Comparison of ENCODE assay signal across 1 cellular context in the genomic region with DNA sequence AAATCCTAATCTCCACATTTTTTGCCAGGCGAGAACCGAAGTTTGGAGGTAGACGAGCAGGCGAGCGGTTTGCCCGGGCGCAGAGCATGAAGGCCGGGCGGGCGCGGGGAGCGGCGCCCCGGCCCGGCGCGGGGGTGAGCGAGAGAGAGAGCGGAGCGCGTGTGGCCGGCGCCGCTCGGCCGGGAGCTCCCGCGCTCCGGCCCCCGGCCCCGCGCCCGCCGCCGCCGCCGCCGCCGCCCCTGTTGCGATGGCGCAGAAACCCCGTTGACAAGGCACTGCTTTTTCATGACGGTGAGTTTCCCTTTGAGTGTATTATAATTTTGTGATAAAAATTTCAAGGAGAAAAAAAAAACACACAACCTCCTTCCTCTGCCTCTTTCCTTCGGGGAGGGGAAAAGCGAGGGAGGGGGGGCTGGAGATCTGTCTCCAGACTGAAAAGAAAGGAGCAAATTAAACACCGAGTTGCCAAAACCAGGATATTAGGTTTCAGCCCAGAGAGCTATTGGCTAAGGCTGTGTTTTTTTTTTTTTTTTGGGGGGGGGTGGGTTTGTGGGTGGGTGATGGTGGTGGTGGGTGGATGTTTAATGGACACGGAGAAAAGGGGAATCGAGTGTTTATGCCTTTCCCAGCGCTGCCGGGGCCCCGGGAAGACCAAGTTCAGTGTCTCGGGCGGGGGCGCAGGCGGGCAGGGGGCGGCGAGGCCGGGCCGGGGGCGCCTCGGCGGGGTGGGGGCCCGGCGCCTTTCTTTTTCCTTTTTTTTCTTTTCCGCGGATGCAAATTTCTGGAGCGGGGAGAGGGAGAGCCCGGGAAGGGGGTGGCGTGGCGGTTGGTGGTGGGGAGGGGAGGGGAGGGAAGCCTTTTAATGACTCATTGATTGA.
TF ChIP-seq lines count a peak whose summit lies in the region.

A gene with protein sequence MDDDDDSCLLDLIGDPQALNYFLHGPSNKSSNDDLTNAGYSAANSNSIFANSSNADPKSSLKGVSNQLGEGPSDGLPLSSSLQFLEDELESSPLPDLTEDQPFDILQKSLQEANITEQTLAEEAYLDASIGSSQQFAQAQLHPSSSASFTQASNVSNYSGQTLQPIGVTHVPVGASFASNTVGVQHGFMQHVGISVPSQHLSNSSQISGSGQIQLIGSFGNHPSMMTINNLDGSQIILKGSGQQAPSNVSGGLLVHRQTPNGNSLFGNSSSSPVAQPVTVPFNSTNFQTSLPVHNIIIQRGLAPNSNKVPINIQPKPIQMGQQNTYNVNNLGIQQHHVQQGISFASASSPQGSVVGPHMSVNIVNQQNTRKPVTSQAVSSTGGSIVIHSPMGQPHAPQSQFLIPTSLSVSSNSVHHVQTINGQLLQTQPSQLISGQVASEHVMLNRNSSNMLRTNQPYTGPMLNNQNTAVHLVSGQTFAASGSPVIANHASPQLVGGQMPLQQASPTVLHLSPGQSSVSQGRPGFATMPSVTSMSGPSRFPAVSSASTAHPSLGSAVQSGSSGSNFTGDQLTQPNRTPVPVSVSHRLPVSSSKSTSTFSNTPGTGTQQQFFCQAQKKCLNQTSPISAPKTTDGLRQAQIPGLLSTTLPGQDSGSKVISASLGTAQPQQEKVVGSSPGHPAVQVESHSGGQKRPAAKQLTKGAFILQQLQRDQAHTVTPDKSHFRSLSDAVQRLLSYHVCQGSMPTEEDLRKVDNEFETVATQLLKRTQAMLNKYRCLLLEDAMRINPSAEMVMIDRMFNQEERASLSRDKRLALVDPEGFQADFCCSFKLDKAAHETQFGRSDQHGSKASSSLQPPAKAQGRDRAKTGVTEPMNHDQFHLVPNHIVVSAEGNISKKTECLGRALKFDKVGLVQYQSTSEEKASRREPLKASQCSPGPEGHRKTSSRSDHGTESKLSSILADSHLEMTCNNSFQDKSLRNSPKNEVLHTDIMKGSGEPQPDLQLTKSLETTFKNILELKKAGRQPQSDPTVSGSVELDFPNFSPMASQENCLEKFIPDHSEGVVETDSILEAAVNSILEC (plus strand): TSS at position 242 of the 878 bp plus-strand sequence. CDS start 39,971 bp downstream, outside the sequence.

TF ChIP-seq in K562, 482 proteins besides CTCF, POLR2A, EP300 and RAD21 (continued from another document and continues in another):
- TF ChIP-seq PCBP1 (IDR thresholded peaks at IDR 0.05; ENCODE audit: low read depth, low read length, poor library complexity, severe bottlenecking) (no peak), JUND (IDR thresholded peaks at IDR 0.05; ENCODE audit: borderline replicate concordance, low read depth, low read length) (no peak), JUND (tag; IDR thresholded peaks at IDR 0.05; ENCODE audit: borderline replicate concordance, low read depth, low read length) (no peak), TCF7L2 (IDR thresholded peaks at IDR 0.05; ENCODE audit: low read depth, low read length) (no peak), XRCC5 (IDR thresholded peaks at IDR 0.05; ENCODE audit: low read depth, low read length) (no peak), CSDE1 (IDR thresholded peaks at IDR 0.05) (no peak), PTRF (tag; IDR thresholded peaks at IDR 0.05) (no peak), ZBTB1 (CRISPR knock-in tag; IDR thresholded peaks at IDR 0.05; ENCODE audit: borderline replicate concordance, low read depth) (no peak), CREB1 (IDR thresholded peaks at IDR 0.05) (no peak), CREB1 (CRISPR knock-in tag; IDR thresholded peaks at IDR 0.05) (no peak), POLR2AphosphoS5 (IDR thresholded peaks at IDR 0.05; ENCODE audit: control insufficient read depth, insufficient read depth, low read depth, low read length) (peak; percentile 72; the same call in 1 of the 2 replicates), ZNF224 (CRISPR knock-in tag; IDR thresholded peaks at IDR 0.05) (no peak), KAT7 (CRISPR knock-in tag; IDR thresholded peaks at IDR 0.05; ENCODE audit: borderline replicate concordance) (no peak), HIVEP1 (CRISPR knock-in tag; IDR thresholded peaks at IDR 0.05) (no peak), EGR1 (conservative IDR thresholded peaks at IDR 0.05) (peak; percentile 72), DDX20 (tag; IDR thresholded peaks at IDR 0.05; ENCODE audit: low read depth) (no peak), NR3C1 (CRISPR knock-in tag; IDR thresholded peaks at IDR 0.05) (no peak), MEF2A (IDR thresholded peaks at IDR 0.05; ENCODE audit: control insufficient read depth, low read depth, low read length) (no peak), KLF13 (tag; IDR thresholded peaks at IDR 0.05; ENCODE audit: borderline replicate concordance, low read depth) (no peak), FOSL1 (tag; conservative IDR thresholded peaks at IDR 0.05) (no peak), EZH2 (IDR thresholded peaks at IDR 0.05; ENCODE audit: borderline replicate concordance, low read depth, low read length) (no peak), SIN3A (IDR thresholded peaks at IDR 0.05; ENCODE audit: borderline replicate concordance in 2 of 2, control insufficient read depth in 1 of 2, low read depth in 2 of 2, low read length in 2 of 2) (0 out of 4 replicates have a peak, but pooled peaks of 1 of the 2 experiments have one; percentile 20), TRIM24 (IDR thresholded peaks at IDR 0.05) (no peak), CC2D1A (IDR thresholded peaks at IDR 0.05) (no peak), BCOR (IDR thresholded peaks at IDR 0.05) (no peak), ZNF197 (CRISPR knock-in tag; IDR thresholded peaks at IDR 0.05; ENCODE audit: low read depth) (no peak), KAT2B (IDR thresholded peaks at IDR 0.05; ENCODE audit: low read depth, low read length) (no peak), CCAR2 (IDR thresholded peaks at IDR 0.05; ENCODE audit: low read depth, low read length) (no peak), ZNF324 (CRISPR knock-in tag; IDR thresholded peaks at IDR 0.05) (no peak), FUS (optimal IDR thresholded peaks at IDR 0.05; ENCODE audit: low read depth, low read length) (no peak), ZFPM2 (CRISPR knock-in tag; IDR thresholded peaks at IDR 0.05) (no peak), GABPB1 (CRISPR knock-in tag; IDR thresholded peaks at IDR 0.05) (no peak), MAFF (IDR thresholded peaks at IDR 0.05; ENCODE audit: low read length) (no peak), TOE1 (IDR thresholded peaks at IDR 0.05; ENCODE audit: borderline replicate concordance) (no peak), TOE1 (CRISPR knock-in tag; IDR thresholded peaks at IDR 0.05; ENCODE audit: borderline replicate concordance, low read depth) (no peak), GABPB2 (CRISPR knock-in tag; conservative IDR thresholded peaks at IDR 0.05) (no peak), ZNF217 (CRISPR knock-in tag; IDR thresholded peaks at IDR 0.05) (no peak), ZFX (CRISPR knock-in tag; IDR thresholded peaks at IDR 0.05) (no peak), CHCHD3 (CRISPR knock-in tag; IDR thresholded peaks at IDR 0.05) (no peak), XRCC3 (IDR thresholded peaks at IDR 0.05) (no peak), ELF2 (CRISPR knock-in tag; IDR thresholded peaks at IDR 0.05) (no peak), HDAC6 (IDR thresholded peaks at IDR 0.05; ENCODE audit: low read depth, low read length) (no peak), ZNF24 (IDR thresholded peaks at IDR 0.05) (no peak), NFIX (CRISPR knock-in tag; IDR thresholded peaks at IDR 0.05; ENCODE audit: low read depth) (no peak), ZNF3 (CRISPR knock-in tag; IDR thresholded peaks at IDR 0.05) (no peak)
- TF ChIP-seq, protein P1, sequence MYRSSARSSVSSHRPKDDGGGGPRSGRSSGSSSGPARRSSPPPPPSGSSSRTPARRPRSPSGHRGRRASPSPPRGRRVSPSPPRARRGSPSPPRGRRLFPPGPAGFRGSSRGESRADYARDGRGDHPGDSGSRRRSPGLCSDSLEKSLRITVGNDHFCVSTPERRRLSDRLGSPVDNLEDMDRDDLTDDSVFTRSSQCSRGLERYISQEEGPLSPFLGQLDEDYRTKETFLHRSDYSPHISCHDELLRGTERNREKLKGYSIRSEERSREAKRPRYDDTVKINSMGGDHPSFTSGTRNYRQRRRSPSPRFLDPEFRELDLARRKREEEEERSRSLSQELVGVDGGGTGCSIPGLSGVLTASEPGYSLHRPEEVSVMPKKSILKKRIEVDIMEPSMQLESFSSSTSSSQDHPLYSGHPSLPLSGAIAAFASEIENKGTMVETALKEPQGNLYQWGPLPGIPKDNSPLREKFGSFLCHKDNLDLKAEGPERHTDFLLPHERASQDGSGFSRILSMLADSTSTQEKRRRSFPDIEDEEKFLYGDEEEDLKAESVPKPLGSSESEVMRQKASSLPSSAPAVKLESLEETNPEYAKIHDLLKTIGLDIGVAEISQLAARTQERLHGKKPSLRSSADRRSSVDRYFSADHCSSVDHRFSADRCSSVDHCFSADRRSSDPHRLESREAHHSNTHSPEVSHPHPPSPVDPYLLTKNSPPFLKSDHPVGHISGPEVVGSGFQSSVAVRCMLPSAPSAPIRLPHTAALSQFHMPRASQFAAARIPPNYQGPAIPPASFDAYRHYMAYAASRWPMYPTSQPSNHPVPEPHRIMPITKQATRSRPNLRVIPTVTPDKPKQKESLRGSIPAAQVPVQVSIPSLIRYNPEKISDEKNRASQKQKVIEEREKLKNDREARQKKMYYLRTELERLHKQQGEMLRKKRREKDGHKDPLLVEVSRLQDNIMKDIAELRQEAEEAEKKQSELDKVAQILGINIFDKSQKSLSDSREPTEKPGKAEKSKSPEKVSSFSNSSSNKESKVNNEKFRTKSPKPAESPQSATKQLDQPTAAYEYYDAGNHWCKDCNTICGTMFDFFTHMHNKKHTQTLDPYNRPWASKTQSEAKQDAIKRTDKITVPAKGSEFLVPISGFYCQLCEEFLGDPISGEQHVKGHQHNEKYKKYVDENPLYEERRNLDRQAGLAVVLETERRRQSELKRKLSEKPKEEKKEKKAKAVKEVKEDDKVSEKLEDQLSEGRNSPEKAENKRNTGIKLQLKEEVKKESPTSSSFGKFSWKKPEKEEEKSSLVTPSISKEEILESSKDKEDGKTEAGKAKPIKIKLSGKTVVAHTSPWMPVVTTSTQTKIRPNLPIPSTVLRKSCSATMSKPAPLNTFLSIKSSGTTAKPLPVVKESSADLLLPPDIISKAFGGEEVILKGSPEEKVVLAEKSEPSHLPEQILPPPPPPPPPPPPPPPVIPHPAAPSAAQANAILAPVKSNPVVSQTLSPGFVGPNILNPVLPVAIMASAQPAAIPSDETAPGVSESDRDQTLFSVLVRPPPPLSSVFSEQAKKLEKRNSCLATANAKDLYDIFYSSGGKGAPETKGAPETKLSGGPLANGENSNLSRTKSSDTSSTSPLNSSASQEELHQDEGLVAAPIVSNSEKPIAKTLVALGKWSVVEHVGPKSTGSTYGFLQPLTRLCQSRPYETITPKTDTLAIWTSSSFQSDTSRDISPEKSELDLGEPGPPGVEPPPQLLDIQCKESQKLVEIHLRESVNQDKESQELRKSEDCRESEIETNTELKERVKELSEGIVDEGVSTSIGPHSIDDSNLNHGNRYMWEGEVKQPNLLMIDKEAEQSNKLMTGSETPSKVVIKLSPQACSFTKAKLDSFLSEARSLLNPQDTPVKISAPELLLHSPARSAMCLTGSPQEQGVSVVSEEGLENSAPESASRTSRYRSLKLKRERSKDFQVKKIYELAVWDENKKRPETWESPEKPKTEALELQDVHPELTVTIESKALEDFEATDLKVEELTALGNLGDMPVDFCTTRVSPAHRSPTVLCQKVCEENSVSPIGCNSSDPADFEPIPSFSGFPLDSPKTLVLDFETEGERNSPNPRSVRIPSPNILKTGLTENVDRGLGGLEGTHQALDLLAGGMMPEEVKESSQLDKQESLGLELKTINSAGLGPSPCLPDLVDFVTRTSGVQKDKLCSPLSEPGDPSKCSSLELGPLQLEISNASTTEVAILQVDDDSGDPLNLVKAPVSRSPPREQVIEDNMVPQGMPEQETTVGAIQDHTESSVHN (IDR thresholded peaks at IDR 0.05; ENCODE audit: borderline replicate concordance in 1 of 2, low read depth in 1 of 2) = no peak
- TF ChIP-seq, protein P2, sequence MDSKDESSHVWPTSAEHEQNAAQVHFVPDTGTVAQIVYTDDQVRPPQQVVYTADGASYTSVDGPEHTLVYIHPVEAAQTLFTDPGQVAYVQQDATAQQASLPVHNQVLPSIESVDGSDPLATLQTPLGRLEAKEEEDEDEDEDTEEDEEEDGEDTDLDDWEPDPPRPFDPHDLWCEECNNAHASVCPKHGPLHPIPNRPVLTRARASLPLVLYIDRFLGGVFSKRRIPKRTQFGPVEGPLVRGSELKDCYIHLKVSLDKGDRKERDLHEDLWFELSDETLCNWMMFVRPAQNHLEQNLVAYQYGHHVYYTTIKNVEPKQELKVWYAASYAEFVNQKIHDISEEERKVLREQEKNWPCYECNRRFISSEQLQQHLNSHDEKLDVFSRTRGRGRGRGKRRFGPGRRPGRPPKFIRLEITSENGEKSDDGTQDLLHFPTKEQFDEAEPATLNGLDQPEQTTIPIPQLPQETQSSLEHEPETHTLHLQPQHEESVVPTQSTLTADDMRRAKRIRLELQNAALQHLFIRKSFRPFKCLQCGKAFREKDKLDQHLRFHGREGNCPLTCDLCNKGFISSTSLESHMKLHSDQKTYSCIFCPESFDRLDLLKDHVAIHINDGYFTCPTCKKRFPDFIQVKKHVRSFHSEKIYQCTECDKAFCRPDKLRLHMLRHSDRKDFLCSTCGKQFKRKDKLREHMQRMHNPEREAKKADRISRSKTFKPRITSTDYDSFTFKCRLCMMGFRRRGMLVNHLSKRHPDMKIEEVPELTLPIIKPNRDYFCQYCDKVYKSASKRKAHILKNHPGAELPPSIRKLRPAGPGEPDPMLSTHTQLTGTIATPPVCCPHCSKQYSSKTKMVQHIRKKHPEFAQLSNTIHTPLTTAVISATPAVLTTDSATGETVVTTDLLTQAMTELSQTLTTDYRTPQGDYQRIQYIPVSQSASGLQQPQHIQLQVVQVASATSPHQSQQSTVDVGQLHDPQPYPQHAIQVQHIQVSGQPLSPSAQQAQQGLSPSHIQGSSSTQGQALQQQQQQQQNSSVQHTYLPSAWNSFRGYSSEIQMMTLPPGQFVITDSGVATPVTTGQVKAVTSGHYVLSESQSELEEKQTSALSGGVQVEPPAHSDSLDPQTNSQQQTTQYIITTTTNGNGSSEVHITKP (IDR thresholded peaks at IDR 0.05; ENCODE audit: partially characterized antibody) = no peak
- TF ChIP-seq, protein P3, sequence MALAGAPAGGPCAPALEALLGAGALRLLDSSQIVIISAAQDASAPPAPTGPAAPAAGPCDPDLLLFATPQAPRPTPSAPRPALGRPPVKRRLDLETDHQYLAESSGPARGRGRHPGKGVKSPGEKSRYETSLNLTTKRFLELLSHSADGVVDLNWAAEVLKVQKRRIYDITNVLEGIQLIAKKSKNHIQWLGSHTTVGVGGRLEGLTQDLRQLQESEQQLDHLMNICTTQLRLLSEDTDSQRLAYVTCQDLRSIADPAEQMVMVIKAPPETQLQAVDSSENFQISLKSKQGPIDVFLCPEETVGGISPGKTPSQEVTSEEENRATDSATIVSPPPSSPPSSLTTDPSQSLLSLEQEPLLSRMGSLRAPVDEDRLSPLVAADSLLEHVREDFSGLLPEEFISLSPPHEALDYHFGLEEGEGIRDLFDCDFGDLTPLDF (CRISPR knock-in tag; IDR thresholded peaks at IDR 0.05) = no peak
- TF ChIP-seq, protein P4, sequence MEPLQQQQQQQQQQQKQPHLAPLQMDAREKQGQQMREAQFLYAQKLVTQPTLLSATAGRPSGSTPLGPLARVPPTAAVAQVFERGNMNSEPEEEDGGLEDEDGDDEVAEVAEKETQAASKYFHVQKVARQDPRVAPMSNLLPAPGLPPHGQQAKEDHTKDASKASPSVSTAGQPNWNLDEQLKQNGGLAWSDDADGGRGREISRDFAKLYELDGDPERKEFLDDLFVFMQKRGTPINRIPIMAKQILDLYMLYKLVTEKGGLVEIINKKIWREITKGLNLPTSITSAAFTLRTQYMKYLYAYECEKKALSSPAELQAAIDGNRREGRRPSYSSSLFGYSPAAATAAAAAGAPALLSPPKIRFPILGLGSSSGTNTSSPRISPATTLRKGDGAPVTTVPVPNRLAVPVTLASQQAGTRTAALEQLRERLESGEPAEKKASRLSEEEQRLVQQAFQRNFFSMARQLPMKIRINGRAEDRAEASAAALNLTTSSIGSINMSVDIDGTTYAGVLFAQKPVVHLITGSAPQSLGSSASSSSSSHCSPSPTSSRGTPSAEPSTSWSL (CRISPR knock-in tag; IDR thresholded peaks at IDR 0.05; ENCODE audit: borderline replicate concordance) = no peak
